ENCODE assay signal across 19 cellular contexts in the genomic region with DNA sequence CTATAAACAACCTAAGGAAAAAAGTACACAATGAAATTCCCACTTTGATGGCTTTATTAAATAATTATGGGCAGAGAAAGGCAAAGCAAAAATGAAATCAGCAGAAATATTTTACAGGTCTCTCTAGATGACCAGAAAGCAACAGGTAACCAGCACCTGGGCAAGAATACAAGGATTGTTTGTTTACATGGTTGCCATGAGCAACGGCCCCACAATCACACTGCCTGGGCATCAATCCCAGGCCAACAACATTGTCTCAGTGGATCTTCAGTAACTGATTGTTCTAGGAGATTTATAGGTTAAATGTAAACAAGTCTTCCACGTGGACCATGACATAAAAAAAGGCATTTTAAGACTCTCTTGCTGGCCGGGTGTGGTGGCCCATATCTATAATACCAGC.
DNase-seq lines count a peak whose midpoint lies in the region; ATAC-seq, FAIRE-seq and TF ChIP-seq lines count a peak whose summit lies in the region.
"Had no signal": no experiment of that assay in that cellular context is flagged by ENCODE, and none has a peak within 500 bp of the region (broad histone marks: within the 10 kb centered on the region; RNA-seq: fewer than 3 reads in every experiment).

No MANE protein-coding gene starts in this region.

- H3K27me3 Mint-ChIP-seq in MCF 10A (ENCODE audit: insufficient read depth, unreplicated experiment): no peaks in the 10 kb centered on the region
- H3K27me3 Mint-ChIP-seq: dendritic cell treated with granulocyte-macrophage colony-stimulating factor and Interleukin-4, amounts not matched to agents 40 ng/mL and 50 ng/mL, for 4 days; type B pancreatic cell had no signal

- intact Hi-C loops in MCF 10A (cut with micrococcal nuclease): no loop called here
- intact Hi-C loops in pancreas (cut with DNase I): no loop called here

- no peaks in the 10 kb centered on the region for H3K36me3 ChIP-seq in pancreas
- H3K36me3 ChIP-seq: heart right ventricle, Peyer's patch, spleen had no signal

- H3K4me1 ChIP-seq in pancreas: peaks cover 5 to 18% (median 12%) of the 10 kb centered on the region in 3 donors
- H3K4me1 ChIP-seq: spleen had no signal

- H3K4me3 Mint-ChIP-seq in MCF 10A (ENCODE audit: unreplicated experiment): no peak overlapping the region
- H3K4me3 Mint-ChIP-seq: CD4-positive, CD25-positive, alpha-beta regulatory T cell; dendritic cell treated with granulocyte-macrophage colony-stimulating factor and Interleukin-4, amounts not matched to agents 40 ng/mL and 50 ng/mL, for 4 days; GM23338; stimulated activated naive B cell treated with anti-CD40 and anti-IgM and Interleukin-4, amounts not matched to agents 10 μg/mL and 1 μg/mL and 100 μg/mL, for 72 hours; T-cell; type B pancreatic cell had no signal

- CTCF ChIA-PET in MCF 10A (lab: Yijun Ruan, JAX): interaction anchor here (1.0 kb wide), 2 partner anchors 8 to 40 kb away, joined by 3 to 4 read pairs; no protein-coding TSS in a partner anchor

- no TSS peak for BruUV-seq in MCF 10A (replicated peaks; lab: Mats Ljungman, UMichigan)

- peaks cover 5% of the 10 kb centered on the region for H3K36me3 Mint-ChIP-seq in MCF 10A (ENCODE audit: insufficient read depth, unreplicated experiment)
- H3K36me3 Mint-ChIP-seq: CD4-positive, CD25-positive, alpha-beta regulatory T cell; stimulated activated naive B cell treated with anti-CD40 and anti-IgM and Interleukin-4, amounts not matched to agents 10 μg/mL and 1 μg/mL and 100 μg/mL, for 72 hours; T-cell had no signal

- POLR2A ChIA-PET in MCF 10A (lab: Yijun Ruan, JAX): no interaction called here

- WGBS in pancreas, 2 donors: 4 to 14% methylated on average over 3 of the region's 3 CpGs

- H3K9me3 ChIP-seq in pancreas: no peaks in the 10 kb centered on the region
- H3K9me3 ChIP-seq: heart right ventricle, Peyer's patch, spleen had no signal

- FAIRE-seq in pancreas (lab: Jason Lieb, UNC): no peak

- DNase-seq in NCI-H1417 (lab: John Stamatoyannopoulos, UW) (peak in 2 of 3 experiments; percentile 61 to 88), NCI-H1417 treated with DMSO at 0.1 percent for 48 hours (lab: John Stamatoyannopoulos, UW) (no peak), NCI-H2029 treated with DMSO at 0.1 percent for 48 hours (lab: John Stamatoyannopoulos, UW) (peak; percentile 66), MCF 10A (ENCODE audit: unreplicated experiment) (peak; percentile 10), pancreas (peak in 5 of 6 donors; percentile 45 to 74 (median 69)), H4 (ENCODE audit: low spot score) (no peak)
- DNase-seq: CD4-positive, CD25-positive, alpha-beta regulatory T cell; heart right ventricle; NCI-H510A treated with DMSO at 0.1 percent for 48 hours; spleen; stimulated activated naive B cell treated with anti-CD40 and anti-IgM and Interleukin-4, amounts not matched to agents 10 μg/mL and 1 μg/mL and 100 μg/mL, for 72 hours; T-cell had no signal

- ATAC-seq in pancreas: peak; percentile 91 to 98 (median 96)
- ATAC-seq in HG03097 (IDR thresholded peaks at IDR 0.05; ENCODE audit: low FRiP score, unreplicated experiment): no peak
- ATAC-seq in GM21717 (IDR thresholded peaks at IDR 0.05; ENCODE audit: unreplicated experiment): no peak
- ATAC-seq: GM23338; heart right ventricle; stimulated activated naive B cell treated with anti-CD40 and anti-IgM and Interleukin-4, amounts not matched to agents 10 μg/mL and 1 μg/mL and 100 μg/mL, for 72 hours; T-cell had no signal

- no peaks in the 10 kb centered on the region for H3K9me3 Mint-ChIP-seq in MCF 10A (ENCODE audit: unreplicated experiment)
- H3K9me3 Mint-ChIP-seq: dendritic cell treated with granulocyte-macrophage colony-stimulating factor and Interleukin-4, amounts not matched to agents 40 ng/mL and 50 ng/mL, for 4 days; GM23338; type B pancreatic cell had no signal

- no peak overlapping the region for H3K4me3 ChIP-seq in pancreas
- H3K4me3 ChIP-seq: GM23338, heart right ventricle, Peyer's patch, spleen had no signal

- no peak overlapping the region for H3K27ac ChIP-seq in pancreas
- H3K27ac ChIP-seq: 22Rv1, heart right ventricle, Peyer's patch, spleen had no signal

- H3K27ac Mint-ChIP-seq in MCF 10A (ENCODE audit: low read depth, unreplicated experiment): no peak overlapping the region
- H3K27ac Mint-ChIP-seq: CD4-positive, CD25-positive, alpha-beta regulatory T cell; dendritic cell treated with granulocyte-macrophage colony-stimulating factor and Interleukin-4, amounts not matched to agents 40 ng/mL and 50 ng/mL, for 4 days; GM23338; stimulated activated naive B cell treated with anti-CD40 and anti-IgM and Interleukin-4, amounts not matched to agents 10 μg/mL and 1 μg/mL and 100 μg/mL, for 72 hours; T-cell; type B pancreatic cell had no signal

- H3K27me3 ChIP-seq in pancreas: no peaks in the 10 kb centered on the region
- H3K27me3 ChIP-seq: heart right ventricle, Peyer's patch, spleen had no signal

- TF ChIP-seq CTCF in MCF 10A (IDR thresholded peaks at IDR 0.05; ENCODE audit: unreplicated experiment): no peak
- no peak for TF ChIP-seq CTCF in pancreas (IDR thresholded peaks at IDR 0.05)

- H3K4me1 Mint-ChIP-seq in MCF 10A (ENCODE audit: insufficient read depth, unreplicated experiment): peaks cover 14% of the 10 kb centered on the region
- H3K4me1 Mint-ChIP-seq: CD4-positive, CD25-positive, alpha-beta regulatory T cell; stimulated activated naive B cell treated with anti-CD40 and anti-IgM and Interleukin-4, amounts not matched to agents 10 μg/mL and 1 μg/mL and 100 μg/mL, for 72 hours; T-cell had no signal

Comparison
In these comparisons a context has a peak if more than half of its experiments do, and no peak if none do; other contexts are left out.
1. DNase-seq: peak in NCI-H1417 (2 of 3), NCI-H2029 treated with DMSO at 0.1 percent for 48 hours (single experiment), MCF 10A (single experiment) and pancreas (5 of 6); none in NCI-H1417 treated with DMSO at 0.1 percent for 48 hours (single experiment) and H4 (single experiment).
2. ATAC-seq: peak in pancreas (4 of 4); none in HG03097 (single experiment) and GM21717 (single experiment).